ENCODE assay signal across 21 cellular contexts in the genomic region with DNA sequence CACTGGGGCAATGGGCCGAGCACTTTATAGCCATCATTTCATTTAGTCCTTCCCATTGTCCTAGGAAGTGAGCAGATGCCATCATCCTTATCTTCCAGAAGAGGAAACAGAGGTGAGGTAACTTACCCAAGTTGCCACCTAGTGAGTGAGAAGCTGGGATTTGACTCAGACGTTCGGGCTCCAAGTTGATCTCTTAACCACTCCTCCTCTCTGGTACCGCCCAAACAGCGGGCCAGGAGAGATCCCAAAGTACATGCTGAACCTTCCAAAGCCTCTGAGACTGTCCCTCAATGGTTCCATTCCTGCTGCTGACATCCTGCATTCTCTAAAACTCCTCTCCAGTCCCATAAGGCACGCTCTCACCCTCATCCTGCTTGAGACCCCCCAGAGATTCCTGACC.
"Had no signal": no experiment of that assay in that cellular context is flagged by ENCODE, and none has a peak within 500 bp of the region (broad histone marks: within the 10 kb centered on the region; RNA-seq: fewer than 3 reads in every experiment).

No MANE protein-coding gene starts in this region.

- H3K27me3 ChIP-seq: ascending aorta, SJSA1 had no signal

- H3K4me1 ChIP-seq: ascending aorta, SJSA1 had no signal

- H3K4me3 ChIP-seq: ascending aorta, cardiac muscle cell, SJSA1 had no signal

- H3K27ac ChIP-seq: ascending aorta, cardiac muscle cell, KMS-11, SJSA1 had no signal

- H3K9ac ChIP-seq: KMS-11, SK-N-SH had no signal

- ATAC-seq: Panc1, WTC11 had no signal

- H3K9me3 ChIP-seq: ascending aorta, SJSA1, SK-N-SH had no signal

- DNase-seq: activated CD4-positive, alpha-beta T cell treated with anti-CD3 and anti-CD28 coated beads for 1 hour; activated CD4-positive, alpha-beta T cell treated with anti-CD3 and anti-CD28 coated beads for 48 hours; activated CD8-positive, alpha-beta memory T cell treated with anti-CD3 and anti-CD28 coated beads for 24 hours; activated gamma-delta T cell; activated naive CD4-positive, alpha-beta T cell treated with Interleukin-2 at 50 U/mL for 16 hours; activated naive CD8-positive, alpha-beta T cell treated with anti-CD3 and anti-CD28 coated beads, Interleukin-2, amount 10 ng/mL, durations not matched to agents 7 days and 5 days; activated T-cell treated with anti-CD3 and anti-CD28 coated beads, Interleukin-2, amount 50 U/mL, for 24 hours; amygdala; NCI-H1105; NCI-H1417 treated with DMSO at 0.1 percent for 48 hours; NCI-H2029; NCI-H345; NCI-H524 treated with DMSO at 0.1 percent for 48 hours; SHP77 treated with DMSO at 0.1 percent for 48 hours; SK-N-SH had no signal

- H3K36me3 ChIP-seq: ascending aorta, cardiac muscle cell, SJSA1 had no signal
